ENCODE assay signal across 9 cellular contexts in the genomic region with DNA sequence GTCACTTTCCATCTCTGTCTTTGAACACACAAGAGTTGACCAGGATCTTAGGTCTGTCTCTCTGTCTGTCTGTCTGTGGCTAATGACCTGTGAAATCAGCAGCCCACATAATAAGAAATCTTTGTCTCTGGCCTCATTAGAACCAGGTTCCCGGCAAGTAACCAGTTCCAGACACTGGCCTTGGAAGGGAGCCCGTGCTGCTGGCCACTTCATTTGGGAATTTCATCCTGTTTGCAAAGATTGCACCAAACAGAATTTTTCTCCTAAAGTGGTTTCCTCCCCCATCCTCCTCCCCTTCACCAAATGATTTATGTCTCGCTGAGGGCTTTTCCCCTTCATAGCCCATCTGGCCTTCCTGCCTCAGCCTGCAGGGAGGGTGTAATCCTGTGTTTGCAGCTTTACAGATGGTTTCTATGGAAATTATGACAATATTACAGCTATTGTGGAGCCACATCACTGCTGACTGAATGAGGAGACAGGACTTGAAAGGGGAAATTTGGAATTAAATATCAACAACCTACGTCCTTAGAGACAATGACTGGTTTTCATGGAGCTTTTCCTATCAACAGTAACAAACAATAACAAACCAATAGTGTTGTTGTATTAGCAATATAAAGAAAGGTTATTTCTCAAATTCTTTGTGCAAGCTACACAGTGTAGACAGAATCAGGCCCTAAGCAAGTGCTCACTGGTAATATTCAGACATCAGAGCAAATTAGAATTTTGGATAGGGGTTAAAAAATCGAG. TPM values are rescaled to one million over a fixed set of nuclear protein-coding genes. Genes with fewer than 3 reads are reported as not detected.
DNase-seq lines count a peak whose midpoint lies in the region; ATAC-seq and TF ChIP-seq lines count a peak whose summit lies in the region.
"Had no signal": no experiment of that assay in that cellular context is flagged by ENCODE, and none has a peak within 500 bp of the region (broad histone marks: within the 10 kb centered on the region; RNA-seq: fewer than 3 reads in every experiment).

No MANE protein-coding gene starts in this region.

- no peaks in the 10 kb centered on the region for H3K27me3 ChIP-seq in fibroblast of lung (ENCODE audit: control insufficient read depth, insufficient read depth, low read length)
- H3K27me3 ChIP-seq: cardiac muscle cell had no signal

- H3K9ac ChIP-seq in fibroblast of lung (ENCODE audit: insufficient read depth, low read length): peak overlapping the region; percentile 65

- no peaks in the 10 kb centered on the region for H3K36me3 ChIP-seq in fibroblast of lung (ENCODE audit: control insufficient read depth, insufficient read depth, low read length)
- H3K36me3 ChIP-seq: cardiac muscle cell had no signal

- peaks cover 17% of the 10 kb centered on the region for H3K4me1 ChIP-seq in fibroblast of lung (ENCODE audit: control insufficient read depth, extremely low read depth, insufficient read depth, low read length)

- peak overlapping the region; percentile 18 for H3K4me2 ChIP-seq in fibroblast of lung (ENCODE audit: extremely low read depth, insufficient read depth, low read length)

- in situ Hi-C loops in GM13977 (cut with MboI; ENCODE audit: low pct_unique_long_range_greater_than_20kb, low sequenced_read_pairs, unreplicated experiment): no loop called here

- peak; percentile 99 for DNase-seq in GM04504 (ENCODE audit: low read depth)
- peak; percentile 99 for DNase-seq in NCI-H69 (lab: John Stamatoyannopoulos, UW)
- peak; percentile 97 to 99 for DNase-seq in fibroblast of lung (ENCODE audit: low read depth in 2 of 2)
- peak; percentile 96 for DNase-seq in posterior vena cava (ENCODE audit: low spot score)
- no peak for DNase-seq in GM13977 (ENCODE audit: low spot score)
- no peak for DNase-seq in T1000 (lab: John Stamatoyannopoulos, UW)

- no peaks in the 10 kb centered on the region for H4K20me1 ChIP-seq in fibroblast of lung (ENCODE audit: control insufficient read depth, extremely low read depth, insufficient read depth, low read length)

- no peak for TF ChIP-seq CTCF in fibroblast of lung (conservative IDR thresholded peaks at IDR 0.05 in 1 of 2, IDR thresholded peaks at IDR 0.05 in 1 of 2; ENCODE audit: low read depth in 1 of 2, low read length in 2 of 2)
- TF ChIP-seq CTCF in GM13977 (IDR thresholded peaks at IDR 0.05; ENCODE audit: extremely low read depth, insufficient read depth, missing control alignments): no peak

- ATAC-seq in HG03342 (IDR thresholded peaks at IDR 0.05; ENCODE audit: unreplicated experiment) (no peak), GM19455 (IDR thresholded peaks at IDR 0.05; ENCODE audit: unreplicated experiment) (no peak)

- no peaks in the 10 kb centered on the region for H3K9me3 ChIP-seq in fibroblast of lung (ENCODE audit: control insufficient read depth, insufficient read depth, low read depth, low read length)

- H3K4me3 ChIP-seq in fibroblast of lung (replicated peaks in 1 of 4; ENCODE audit: control extremely low read depth in 1 of 4, insufficient read depth in 1 of 4, low read depth in 3 of 4, low read length in 4 of 4): peak overlapping the region in 1 of 4 experiments; percentile 38
- H3K4me3 ChIP-seq: cardiac muscle cell had no signal

- intact Hi-C loops in posterior vena cava (cut with DNase I): no loop called here

- H3K79me2 ChIP-seq in fibroblast of lung (ENCODE audit: control insufficient read depth, insufficient read depth, low read length): peaks cover 21% of the 10 kb centered on the region

- H2AFZ ChIP-seq in fibroblast of lung (ENCODE audit: low read length): no peak overlapping the region

- peak overlapping the region; percentile 91 for H3K27ac ChIP-seq in fibroblast of lung (ENCODE audit: insufficient read depth, low read length)
- H3K27ac ChIP-seq: cardiac muscle cell had no signal

RNA-seq across cellular contexts. Expression of gene DPYSL3, which starts 25.7 kb away (rescaled TPM):
- total RNA-seq in fibroblast of lung: 135 and 206 TPM in 2 replicates
- polyA plus RNA-seq in fibroblast of lung: 52.4 and 158 TPM in 2 replicates
- 44.8 and 140 TPM in 2 replicates for polyA plus RNA-seq in fibroblast of lung (2012)
- polyA minus RNA-seq in fibroblast of lung (ENCODE audit: low replicate concordance): 202 and 569 TPM in 2 replicates
- 100 to 1,000 TPM; 401 to 418 TPM for total RNA-seq in posterior vena cava

Comparison
In these comparisons a context has a peak if more than half of its experiments do, and no peak if none do; other contexts are left out.
1. DNase-seq: peak in GM04504 (single experiment), NCI-H69 (single experiment), fibroblast of lung (2 of 2) and posterior vena cava (single experiment); none in GM13977 (single experiment) and T1000 (single experiment).